In the genomic region with DNA sequence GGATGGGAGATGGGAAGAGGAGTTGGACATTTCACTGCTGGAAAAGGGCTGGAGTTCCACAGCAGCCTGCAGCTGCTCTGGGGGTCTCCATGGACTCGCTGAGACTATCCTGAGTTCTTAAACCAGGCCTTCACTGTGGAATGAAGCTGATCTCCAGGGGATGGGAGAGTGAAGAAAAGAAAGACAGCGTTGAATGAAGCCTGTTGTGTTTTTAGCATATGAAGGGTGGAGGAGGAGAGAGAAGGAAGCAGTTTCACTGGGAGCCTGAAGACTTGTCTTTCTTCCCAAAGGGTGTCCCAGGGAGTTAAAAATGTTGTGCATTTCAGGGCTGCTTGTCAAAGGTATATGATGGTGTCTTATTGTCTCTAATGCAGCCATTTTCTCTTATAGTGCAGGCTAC, we compare ENCODE assay signal across 23 cellular contexts. TPM values are rescaled to one million over a fixed set of nuclear protein-coding genes. Genes with fewer than 3 reads are reported as not detected.
A peak's percentile ranks its signal among the peaks of the same experiment; 100 is the strongest.
DNase-seq lines count a peak whose midpoint lies in the region; TF ChIP-seq lines count a peak whose summit lies in the region.
"Had no signal": no experiment of that assay in that cellular context is flagged by ENCODE, and none has a peak within 500 bp of the region (broad histone marks: within the 10 kb centered on the region; RNA-seq: fewer than 3 reads in every experiment).

No MANE protein-coding gene starts in this region.

- no peak overlapping the region for H3K9ac ChIP-seq in HUES48 (ENCODE audit: low read depth, low read length)
- no peak overlapping the region for H3K9ac ChIP-seq in trophoblast cell (ENCODE audit: low read length)
- H3K9ac ChIP-seq: KMS-11 had no signal

- no peak overlapping the region for H2BK12ac ChIP-seq in trophoblast cell (ENCODE audit: low read length)

- no peak overlapping the region for H2AK5ac ChIP-seq in trophoblast cell (ENCODE audit: low read length)

- H3K4me2 ChIP-seq in trophoblast cell (ENCODE audit: low read length): no peak overlapping the region
- H3K4me2 ChIP-seq: A549, KMS-11 had no signal

- H2AFZ ChIP-seq in trophoblast cell (ENCODE audit: insufficient read depth, low read length, poor library complexity): no peak overlapping the region

- peaks cover 4% of the 10 kb centered on the region for H3K79me1 ChIP-seq in trophoblast cell (ENCODE audit: low read length)

- no peak overlapping the region for H4K12ac ChIP-seq in trophoblast cell (ENCODE audit: low read depth, low read length)

- H4K91ac ChIP-seq in trophoblast cell (ENCODE audit: low read depth, low read length): no peak overlapping the region

- H3K23ac ChIP-seq in trophoblast cell (ENCODE audit: low read length): no peak overlapping the region

- in situ Hi-C loops in transverse colon (cut with MboI; ENCODE audit: low pct_ligation_motif_present in 1 of 4, low pct_unique_long_range_greater_than_20kb in 1 of 4, low sequenced_read_pairs in 3 of 4): no loop called here

- TF ChIP-seq CTCF in transverse colon (IDR thresholded peaks at IDR 0.05): no peak

- WGBS in ectodermal cell, 2 experiments: 4 to 6% methylated on average over 2 of the region's 2 CpGs
- no CpG with 5 or more reads among the region's 2 CpGs for WGBS in trophoblast cell (ENCODE audit: extremely low coverage, insufficient coverage, insufficient read length)
- 84% methylated on average over 2 of the region's 2 CpGs for WGBS in transverse colon (ENCODE audit: low coverage in 1 of 2), 2 donors

- no peak overlapping the region for H3K18ac ChIP-seq in trophoblast cell (ENCODE audit: low read length)

- H3K4ac ChIP-seq in trophoblast cell (ENCODE audit: low read depth, low read length): peak overlapping the region; percentile 40

- TF ChIP-seq POLR2A in transverse colon (IDR thresholded peaks at IDR 0.05): no peak

- no peaks in the 10 kb centered on the region for H3K27me3 ChIP-seq in HUES48 (ENCODE audit: control insufficient read depth, insufficient read depth, low read length)
- no peaks in the 10 kb centered on the region for H3K27me3 ChIP-seq in ectodermal cell (ENCODE audit: control insufficient read depth, insufficient read depth, low read length, poor library complexity, severe bottlenecking)
- no peaks in the 10 kb centered on the region for H3K27me3 ChIP-seq in trophoblast cell (ENCODE audit: insufficient read depth, low read length)
- H3K27me3 ChIP-seq in transverse colon: no peaks in the 10 kb centered on the region
- H3K27me3 ChIP-seq: BE2C had no signal

- peak overlapping the region; percentile 92 for H3K27ac ChIP-seq in HUES48 (ENCODE audit: low read depth, low read length)
- peak overlapping the region; percentile 69 for H3K27ac ChIP-seq in ectodermal cell (ENCODE audit: insufficient read depth, low read depth, low read length, poor library complexity, severe bottlenecking)
- no peak overlapping the region for H3K27ac ChIP-seq in trophoblast cell (ENCODE audit: low read depth, low read length)
- H3K27ac ChIP-seq in transverse colon: no peak overlapping the region
- H3K27ac ChIP-seq: A549, HL-60, KMS-11, RWPE1 had no signal

- intact Hi-C loops in transverse colon (cut with DNase I; ENCODE audit: low total_unique reads): no loop called here

- no peaks in the 10 kb centered on the region for H3K36me3 ChIP-seq in HUES48 (ENCODE audit: control insufficient read depth, insufficient read depth, low read length)
- no peaks in the 10 kb centered on the region for H3K36me3 ChIP-seq in ectodermal cell (ENCODE audit: control insufficient read depth, insufficient read depth, low read length)
- no peaks in the 10 kb centered on the region for H3K36me3 ChIP-seq in trophoblast cell (ENCODE audit: control insufficient read depth in 1 of 2, insufficient read depth in 2 of 2, low read length in 2 of 2)
- no peaks in the 10 kb centered on the region for H3K36me3 ChIP-seq in transverse colon
- H3K36me3 ChIP-seq: BE2C had no signal

- H2BK5ac ChIP-seq in trophoblast cell (ENCODE audit: low read depth, low read length, poor library complexity): no peak overlapping the region

- no peak overlapping the region for H2BK120ac ChIP-seq in trophoblast cell (ENCODE audit: insufficient read depth, low read length, poor library complexity)

- no peak overlapping the region for H4K8ac ChIP-seq in trophoblast cell (ENCODE audit: low read depth, low read length)

- H3K9me3 ChIP-seq in HUES48 (ENCODE audit: control insufficient read depth, insufficient read depth, low read length): no peaks in the 10 kb centered on the region
- no peaks in the 10 kb centered on the region for H3K9me3 ChIP-seq in ectodermal cell (ENCODE audit: control insufficient read depth, low read length)
- no peaks in the 10 kb centered on the region for H3K9me3 ChIP-seq in iPS-18c (ENCODE audit: control insufficient read depth, insufficient read depth, low read length)
- H3K9me3 ChIP-seq in trophoblast cell (ENCODE audit: insufficient read depth, low read depth, low read length): peaks cover 2% of the 10 kb centered on the region
- no peaks in the 10 kb centered on the region for H3K9me3 ChIP-seq in transverse colon
- H3K9me3 ChIP-seq: A549, BE2C had no signal

- no peak for DNase-seq in trophoblast cell
- DNase-seq in cerebellar nuclear complex (lab: John Stamatoyannopoulos, UW): no peak
- no peak for DNase-seq in transverse colon
- no peak for DNase-seq in AML-193 (lab: John Stamatoyannopoulos, UW)
- DNase-seq: BE2C, DMS53, GF-D8, HCEC 1CT, IMR-90, NCI-H1092 treated with DMSO at 0.1 percent for 48 hours, NCI-H1436 treated with DMSO at 0.1 percent for 48 hours, NCI-H2029, NCI-H2227 treated with DMSO at 0.1 percent for 48 hours, NCI-H510A treated with DMSO at 0.1 percent for 48 hours, NCI-H748 treated with DMSO at 0.1 percent for 48 hours, SHP77 treated with DMSO at 0.1 percent for 48 hours had no signal

- peaks cover 2% of the 10 kb centered on the region for H3K79me2 ChIP-seq in trophoblast cell (ENCODE audit: control insufficient read depth, insufficient read depth, low read length, poor library complexity)

- H3K4me3 ChIP-seq in HUES48 (ENCODE audit: low read depth, low read length) (peak overlapping the region; percentile 20; the same call in 1 of the 2 replicates), ectodermal cell (ENCODE audit: insufficient read depth, low read depth, low read length) (no peak overlapping the region), iPS-18c (ENCODE audit: insufficient read depth, low read depth, low read length) (peak overlapping the region; percentile 17; the same call in 1 of the 2 replicates), trophoblast cell (ENCODE audit: low read depth, low read length) (no peak overlapping the region), transverse colon (no peak overlapping the region)
- H3K4me3 ChIP-seq: A549 had no signal

- no peak overlapping the region for H3K14ac ChIP-seq in trophoblast cell (ENCODE audit: low read length)

- no peak for TF ChIP-seq EP300 in transverse colon (IDR thresholded peaks at IDR 0.05; ENCODE audit: low read depth)

- H3K4me1 ChIP-seq in HUES48 (ENCODE audit: control insufficient read depth, insufficient read depth, low read length) (peaks cover 91% of the 10 kb centered on the region), ectodermal cell (ENCODE audit: control insufficient read depth, insufficient read depth, low read length) (peaks cover 80% of the 10 kb centered on the region), trophoblast cell (ENCODE audit: control insufficient read depth in 1 of 2, insufficient read depth in 2 of 2, low read length in 2 of 2) (peaks cover 6 to 8% of the 10 kb centered on the region in 2 experiments), transverse colon (peaks cover 0 to 10% (median 0%) of the 10 kb centered on the region in 4 donors)
- H3K4me1 ChIP-seq: BE2C had no signal

RNA-seq across cellular contexts. Expression of a gene that starts 9.2 kb away (rescaled TPM):
- 84.0 TPM for polyA plus RNA-seq in ectodermal cell (2013, experiment 1 of 4)
- polyA plus RNA-seq in ectodermal cell (2013, experiment 2 of 4): 100 TPM
- 62.0 TPM for polyA plus RNA-seq in ectodermal cell (2013, experiment 3 of 4)
- 71.9 TPM for polyA plus RNA-seq in ectodermal cell (2013, experiment 4 of 4)
- polyA plus RNA-seq in trophoblast cell (2013): 29.9 and 31.0 TPM in 2 replicates
- total RNA-seq in transverse colon: 1 to 10 TPM; 3.0 to 6.7 (median 4.6) TPM

Comparison
In these comparisons a context has a peak if more than half of its experiments do, and no peak if none do; other contexts are left out.
1. H3K27ac ChIP-seq: peak in HUES48 (single experiment) and ectodermal cell (single experiment); none in trophoblast cell (single experiment) and transverse colon (0 of 4).
2. H3K4me3 ChIP-seq: peak in HUES48 (single experiment) and iPS-18c (single experiment); none in ectodermal cell (single experiment), trophoblast cell (single experiment) and transverse colon (0 of 4).